Comparison of ENCODE assay signal across 17 cellular contexts in genomic region chr17:82577300-82577699, GRCh38.
"Had no signal": no experiment of that assay in that cellular context is flagged by ENCODE, and none has a peak within 500 bp of the region (broad histone marks: within the 10 kb centered on the region; RNA-seq: fewer than 3 reads in every experiment).

No MANE protein-coding gene starts in this region.

- H3K27me3 ChIP-seq: foreskin keratinocyte, ovary, right atrium auricular region, tibial nerve had no signal

- H3K4me1 ChIP-seq: foreskin keratinocyte, right atrium auricular region had no signal

- DNase-seq: effector CD4-positive, alpha-beta T cell; endodermal cell; erythroblast; foreskin keratinocyte; immature natural killer cell; left ventricle myocardium superior; mesenchymal stem cell; midbrain; naive thymus-derived CD4-positive, alpha-beta T cell; ovary; stimulated activated CD4-positive, alpha-beta T cell treated with anti-CD3 and anti-CD28 coated beads, Interleukin-1b, Interleukin-23, amount 100 ng/mL, for 48 hours; stimulated activated CD4-positive, alpha-beta T cell treated with anti-CD3 and anti-CD28 coated beads, Interleukin-4, amount 100 ng/mL, for 24 hours had no signal

- H3K27ac ChIP-seq: coronary artery, foreskin keratinocyte, ovary, right atrium auricular region had no signal

- H3K4me3 ChIP-seq: coronary artery, lung, ovary, right atrium auricular region, tibial nerve had no signal

- ATAC-seq: foreskin keratinocyte; left ventricle myocardium superior; naive thymus-derived CD4-positive, alpha-beta T cell; stimulated activated memory B cell treated with anti-CD40 and anti-IgM and Interleukin-4, amounts not matched to agents 10 μg/mL and 1 μg/mL and 100 μg/mL, for 72 hours had no signal

- H3K9me3 ChIP-seq: ovary, right atrium auricular region, tibial nerve had no signal

- H3K36me3 ChIP-seq: ovary had no signal
